ENCODE assay signal across 24 cellular contexts in the genomic region with DNA sequence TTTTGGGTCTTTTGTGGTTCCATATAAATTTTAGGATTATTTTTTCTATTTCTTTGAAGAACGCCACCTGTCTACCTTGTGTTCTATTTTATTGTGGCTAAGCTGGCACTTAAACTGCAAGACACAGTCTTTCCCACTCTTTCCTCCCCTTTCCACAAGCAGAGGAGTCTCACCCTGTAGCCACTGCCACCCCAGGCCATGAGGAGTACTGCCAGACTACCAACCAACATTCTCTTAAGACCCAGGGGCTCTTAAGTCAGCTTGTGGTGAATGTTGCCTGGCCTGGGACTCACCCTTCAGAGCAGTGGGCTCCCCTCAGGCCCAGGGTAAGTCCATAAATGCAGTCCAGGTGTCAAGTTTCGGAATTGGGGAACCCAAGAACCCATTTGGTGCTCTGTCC.
"Had no signal": no experiment of that assay in that cellular context is flagged by ENCODE, and none has a peak within 500 bp of the region (broad histone marks: within the 10 kb centered on the region; RNA-seq: fewer than 3 reads in every experiment).

No MANE protein-coding gene starts in this region.

- H3K27me3 Mint-ChIP-seq: T-helper 17 cell had no signal

- ATAC-seq: activated CD8-positive, alpha-beta T cell treated with anti-CD3 and anti-CD28 coated beads, Interleukin-2, amount 10 ng/mL, durations not matched to agents 7 days and 5 days; PC-3; T-helper 17 cell; WTC11 had no signal

- H3K27ac ChIP-seq: breast epithelium, SJSA1 had no signal

- H3K4me1 ChIP-seq: breast epithelium, SJSA1 had no signal

- H3K4me3 ChIP-seq: breast epithelium, SJSA1 had no signal

- H3K4me3 Mint-ChIP-seq: activated CD8-positive, alpha-beta T cell treated with anti-CD3 and anti-CD28 coated beads, Interleukin-2, amount 10 ng/mL, durations not matched to agents 7 days and 5 days; activated naive CD4-positive, alpha-beta T cell treated with anti-CD3 and anti-CD28 coated beads, Interleukin-2, amount 50 U/mL, for 24 hours; T-helper 17 cell; WTC11 had no signal

- H3K36me3 ChIP-seq: breast epithelium, SJSA1 had no signal

- H3K27ac Mint-ChIP-seq: activated CD8-positive, alpha-beta T cell treated with anti-CD3 and anti-CD28 coated beads, Interleukin-2, amount 10 ng/mL, durations not matched to agents 7 days and 5 days; activated naive CD4-positive, alpha-beta T cell treated with anti-CD3 and anti-CD28 coated beads, Interleukin-2, amount 50 U/mL, for 24 hours; T-helper 17 cell; WTC11 had no signal

- H3K27me3 ChIP-seq: breast epithelium, SJSA1 had no signal

- H3K36me3 Mint-ChIP-seq: activated naive CD4-positive, alpha-beta T cell treated with anti-CD3 and anti-CD28 coated beads, Interleukin-2, amount 50 U/mL, for 24 hours had no signal

- H3K9me3 Mint-ChIP-seq: activated naive CD4-positive, alpha-beta T cell treated with anti-CD3 and anti-CD28 coated beads, Interleukin-2, amount 50 U/mL, for 24 hours had no signal

- H3K4me1 Mint-ChIP-seq: activated naive CD4-positive, alpha-beta T cell treated with anti-CD3 and anti-CD28 coated beads, Interleukin-2, amount 50 U/mL, for 24 hours; T-helper 17 cell; WTC11 had no signal

- DNase-seq: activated CD4-positive, alpha-beta T cell treated with anti-CD3 and anti-CD28 coated beads for 48 hours; activated CD4-positive, alpha-beta T cell treated with anti-CD3 and anti-CD28 coated beads, Interleukin-2, amount 50 U/mL, for 4 hours; activated CD4-positive, CD25-positive, alpha-beta regulatory T cell treated with anti-CD3 and anti-CD28 coated beads, Interleukin-2, amount 50 U/mL, for 72 hours; activated CD8-positive, alpha-beta memory T cell treated with anti-CD3 and anti-CD28 coated beads, Interleukin-2, amount 50 U/mL, for 48 hours; activated CD8-positive, alpha-beta T cell treated with anti-CD3 and anti-CD28 coated beads, Interleukin-2, amount 10 ng/mL, durations not matched to agents 7 days and 5 days; activated T-cell treated with anti-CD3 and anti-CD28 coated beads, Interleukin-2, amount 50 U/mL, for 1 hour; aorta; caudate nucleus; MV-4-11; NCI-H1105; NCI-H1436; NCI-H1694 treated with DMSO at 0.1 percent for 48 hours; NCI-H2029 treated with DMSO at 0.1 percent for 48 hours; NCI-H345; NCI-H510A treated with DMSO at 0.1 percent for 48 hours; NCI-H69; PC-3; SHP77; T-helper 17 cell; T-helper 9 cell had no signal

- H3K9me3 ChIP-seq: breast epithelium, SJSA1 had no signal
